In genomic region chr5:103232393-103232999, GRCh38 we compare ENCODE assay signal across 8 cellular contexts.
DNase-seq lines count a peak whose midpoint lies in the region; ATAC-seq and TF ChIP-seq lines count a peak whose summit lies in the region.

No MANE protein-coding gene starts in this region.

- H3K4me3 ChIP-seq in NB4 (ENCODE audit: low read depth, low read length) (no peak overlapping the region), astrocyte of the spinal cord (ENCODE audit: low read depth, low read length) (no peak overlapping the region)

- peak; percentile 75 for TF ChIP-seq CTCF in GM12873 (IDR thresholded peaks at IDR 0.05; ENCODE audit: insufficient read depth, low read depth, low read length, missing control alignments)
- peak; percentile 57 for TF ChIP-seq CTCF in NB4 (IDR thresholded peaks at IDR 0.05; ENCODE audit: low read depth, low read length)
- TF ChIP-seq CTCF in astrocyte of the spinal cord (IDR thresholded peaks at IDR 0.05; ENCODE audit: low read depth, low read length): peak; percentile 80

- DNase-seq in Ammon's horn (ENCODE audit: low spot score): peak; percentile 54
- peak; percentile 48 for DNase-seq in NB4 (ENCODE audit: low read depth)
- peak; percentile 53 for DNase-seq in astrocyte of the spinal cord (ENCODE audit: low read depth, low spot score)
- peak; percentile 39 for DNase-seq in left kidney (ENCODE audit: low read depth, low spot score)
- DNase-seq in cerebellar nuclear complex (lab: John Stamatoyannopoulos, UW): no peak
- DNase-seq in activated naive CD4-positive, alpha-beta T cell treated with Interleukin-2 at 50 U/mL for 16 hours: no peak

- in situ Hi-C loops in astrocyte of the spinal cord (cut with HindIII; ENCODE audit: low sequenced_read_pairs): no loop called here

- no peak for TF ChIP-seq POLR2A in NB4 (IDR thresholded peaks at IDR 0.05; ENCODE audit: extremely low read depth, insufficient read length)

- ATAC-seq in HG02678 (IDR thresholded peaks at IDR 0.05; ENCODE audit: unreplicated experiment): peak; percentile 85

Comparison
In these comparisons a context has a peak if more than half of its experiments do, and no peak if none do; other contexts are left out.
1. DNase-seq: peak in Ammon's horn (single experiment), NB4 (single experiment), astrocyte of the spinal cord (single experiment) and left kidney (single experiment); none in cerebellar nuclear complex (0 of 2) and activated naive CD4-positive, alpha-beta T cell treated with Interleukin-2 at 50 U/mL for 16 hours (single experiment).
2. Peak in every context shown above with its lines, with median percentiles within 50 percentile points of each other: CTCF ChIP-seq.